2 cellular contexts compared by ENCODE assay signal in the genomic region with DNA sequence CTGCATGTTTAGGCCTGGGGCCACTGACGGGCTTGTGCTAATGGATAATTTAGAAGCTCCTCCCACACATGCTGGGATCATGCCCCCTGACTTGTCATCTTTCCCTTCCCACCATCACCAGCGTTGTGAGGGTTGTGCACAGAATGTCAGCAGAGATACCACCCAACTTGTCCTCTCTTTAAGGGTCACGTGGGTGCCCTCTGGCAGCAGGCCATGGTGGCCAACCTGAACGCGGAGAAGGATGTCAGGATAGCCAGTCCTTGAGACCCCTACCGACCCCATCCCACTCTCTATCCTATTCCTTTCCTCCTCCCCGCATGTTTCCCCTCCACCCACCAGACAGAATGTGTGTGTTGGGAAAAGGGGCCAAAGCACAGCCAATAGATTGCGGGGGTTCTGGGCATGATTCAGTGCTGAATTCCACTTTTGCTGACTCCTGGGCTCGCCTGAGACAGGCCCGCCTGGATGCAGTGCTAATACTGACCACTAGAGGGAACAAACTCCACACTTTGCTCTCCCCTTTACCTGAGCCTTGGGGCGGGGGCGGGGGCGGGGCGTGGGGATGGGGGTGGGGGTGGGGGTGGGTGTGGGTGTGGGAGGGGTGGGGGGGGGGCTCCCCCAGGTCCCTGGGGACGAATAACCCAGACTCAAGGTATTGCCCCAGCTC.
TF ChIP-seq lines count a peak whose summit lies in the region.

A gene (minus strand): TSS at position 10 of the 667 bp plus-strand sequence. CDS start 143 bp downstream, outside the sequence.

TF ChIP-seq in WTC11, 78 proteins besides CTCF, POLR2A, EP300 and RAD21 (continued from another document):
- TF ChIP-seq, protein P1, sequence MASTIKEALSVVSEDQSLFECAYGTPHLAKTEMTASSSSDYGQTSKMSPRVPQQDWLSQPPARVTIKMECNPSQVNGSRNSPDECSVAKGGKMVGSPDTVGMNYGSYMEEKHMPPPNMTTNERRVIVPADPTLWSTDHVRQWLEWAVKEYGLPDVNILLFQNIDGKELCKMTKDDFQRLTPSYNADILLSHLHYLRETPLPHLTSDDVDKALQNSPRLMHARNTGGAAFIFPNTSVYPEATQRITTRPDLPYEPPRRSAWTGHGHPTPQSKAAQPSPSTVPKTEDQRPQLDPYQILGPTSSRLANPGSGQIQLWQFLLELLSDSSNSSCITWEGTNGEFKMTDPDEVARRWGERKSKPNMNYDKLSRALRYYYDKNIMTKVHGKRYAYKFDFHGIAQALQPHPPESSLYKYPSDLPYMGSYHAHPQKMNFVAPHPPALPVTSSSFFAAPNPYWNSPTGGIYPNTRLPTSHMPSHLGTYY (CRISPR knock-in tag; IDR thresholded peaks at IDR 0.05), result no peak
- no peak for TF ChIP-seq GRHL2 (CRISPR knock-in tag; IDR thresholded peaks at IDR 0.05; ENCODE audit: insufficient replicate concordance, severe bottlenecking)
- no peak for TF ChIP-seq NR2C2 (CRISPR knock-in tag; IDR thresholded peaks at IDR 0.05)

TF ChIP-seq in HepG2, 621 proteins besides CTCF, POLR2A, EP300 and RAD21 (continued from another document):
- TF ChIP-seq, protein P2, sequence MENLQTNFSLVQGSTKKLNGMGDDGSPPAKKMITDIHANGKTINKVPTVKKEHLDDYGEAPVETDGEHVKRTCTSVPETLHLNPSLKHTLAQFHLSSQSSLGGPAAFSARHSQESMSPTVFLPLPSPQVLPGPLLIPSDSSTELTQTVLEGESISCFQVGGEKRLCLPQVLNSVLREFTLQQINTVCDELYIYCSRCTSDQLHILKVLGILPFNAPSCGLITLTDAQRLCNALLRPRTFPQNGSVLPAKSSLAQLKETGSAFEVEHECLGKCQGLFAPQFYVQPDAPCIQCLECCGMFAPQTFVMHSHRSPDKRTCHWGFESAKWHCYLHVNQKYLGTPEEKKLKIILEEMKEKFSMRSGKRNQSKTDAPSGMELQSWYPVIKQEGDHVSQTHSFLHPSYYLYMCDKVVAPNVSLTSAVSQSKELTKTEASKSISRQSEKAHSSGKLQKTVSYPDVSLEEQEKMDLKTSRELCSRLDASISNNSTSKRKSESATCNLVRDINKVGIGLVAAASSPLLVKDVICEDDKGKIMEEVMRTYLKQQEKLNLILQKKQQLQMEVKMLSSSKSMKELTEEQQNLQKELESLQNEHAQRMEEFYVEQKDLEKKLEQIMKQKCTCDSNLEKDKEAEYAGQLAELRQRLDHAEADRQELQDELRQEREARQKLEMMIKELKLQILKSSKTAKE (CRISPR knock-in tag; IDR thresholded peaks at IDR 0.05; ENCODE audit: borderline replicate concordance), result no peak
